ENCODE assay signal across 8 cellular contexts in genomic region chr2:2057125-2057721, GRCh38.
DNase-seq lines count a peak whose midpoint lies in the region; ATAC-seq lines count a peak whose summit lies in the region.

No MANE protein-coding gene starts in this region.

- H3K36me3 Mint-ChIP-seq in activated naive CD4-positive, alpha-beta T cell treated with anti-CD3 and anti-CD28 coated beads, Interleukin-2, amount 10 ng/mL, durations not matched to agents 7 days and 5 days: peaks cover 12% of the 10 kb centered on the region
- H3K36me3 Mint-ChIP-seq in immature natural killer cell: no peaks in the 10 kb centered on the region

- peaks cover 13% of the 10 kb centered on the region for H3K9me3 Mint-ChIP-seq in activated naive CD4-positive, alpha-beta T cell treated with anti-CD3 and anti-CD28 coated beads, Interleukin-2, amount 10 ng/mL, durations not matched to agents 7 days and 5 days
- H3K9me3 Mint-ChIP-seq in immature natural killer cell: peaks cover 0 to 12% (median 4%) of the 10 kb centered on the region in 6 donors

- DNase-seq in activated gamma-delta T cell treated with Interleukin-2 at 50 U/mL for 16 hours (peak; percentile 68), activated gamma-delta T cell (lab: John Stamatoyannopoulos, UW) (no peak), SHP77 treated with DMSO at 0.1 percent for 48 hours (lab: John Stamatoyannopoulos, UW) (peak; percentile 93), immature natural killer cell (peak; percentile 88 to 92 (median 88)), NCI-H446 treated with DMSO at 0.1 percent for 48 hours (lab: John Stamatoyannopoulos, UW) (no peak)
- DNase-seq in activated naive CD4-positive, alpha-beta T cell treated with anti-CD3 and anti-CD28 coated beads, Interleukin-2, amount 10 ng/mL, durations not matched to agents 7 days and 5 days: peak; percentile 95
- DNase-seq in stimulated activated naive CD4-positive, alpha-beta T cell treated with Interleukin-2 at 50 U/mL for 16 hours (lab: John Stamatoyannopoulos, UW): peak; percentile 20

- CTCF ChIA-PET in activated naive CD4-positive, alpha-beta T cell treated with anti-CD3 and anti-CD28 coated beads, Interleukin-2, amount 10 ng/mL, durations not matched to agents 7 days and 5 days (lab: Charles Lee): no interaction called here

- H3K27ac Mint-ChIP-seq in activated naive CD4-positive, alpha-beta T cell treated with anti-CD3 and anti-CD28 coated beads, Interleukin-2, amount 10 ng/mL, durations not matched to agents 7 days and 5 days: peak overlapping the region; percentile 89
- peak overlapping the region; percentile 63 to 88 (median 84) for H3K27ac Mint-ChIP-seq in immature natural killer cell

- H3K4me3 Mint-ChIP-seq in activated naive CD4-positive, alpha-beta T cell treated with anti-CD3 and anti-CD28 coated beads, Interleukin-2, amount 10 ng/mL, durations not matched to agents 7 days and 5 days: peak overlapping the region; percentile 2
- peak overlapping the region; percentile 15 to 80 (median 68) for H3K4me3 Mint-ChIP-seq in immature natural killer cell

- peaks cover 7% of the 10 kb centered on the region for H3K27me3 Mint-ChIP-seq in activated naive CD4-positive, alpha-beta T cell treated with anti-CD3 and anti-CD28 coated beads, Interleukin-2, amount 10 ng/mL, durations not matched to agents 7 days and 5 days
- peaks cover 0 to 4% (median 0%) of the 10 kb centered on the region in 3 donors for H3K27me3 Mint-ChIP-seq in immature natural killer cell (ENCODE audit: low read depth in 3 of 3)

- no peak for ATAC-seq in HG02571 (IDR thresholded peaks at IDR 0.05; ENCODE audit: unreplicated experiment)

- H3K4me1 Mint-ChIP-seq in activated naive CD4-positive, alpha-beta T cell treated with anti-CD3 and anti-CD28 coated beads, Interleukin-2, amount 10 ng/mL, durations not matched to agents 7 days and 5 days: peaks cover 29% of the 10 kb centered on the region
- H3K4me1 Mint-ChIP-seq in immature natural killer cell: peaks cover 27 to 30% of the 10 kb centered on the region in 2 donors

Comparison
In these comparisons a context has a peak if more than half of its experiments do, and no peak if none do; other contexts are left out.
1. DNase-seq: peak in activated gamma-delta T cell treated with Interleukin-2 at 50 U/mL for 16 hours (single experiment), SHP77 treated with DMSO at 0.1 percent for 48 hours (single experiment), activated naive CD4-positive, alpha-beta T cell treated with anti-CD3 and anti-CD28 coated beads, Interleukin-2, amount 10 ng/mL, durations not matched to agents 7 days and 5 days (single experiment), immature natural killer cell (3 of 3) and stimulated activated naive CD4-positive, alpha-beta T cell treated with Interleukin-2 at 50 U/mL for 16 hours (single experiment); none in activated gamma-delta T cell (single experiment) and NCI-H446 treated with DMSO at 0.1 percent for 48 hours (single experiment).